Comparison of ENCODE assay signal across 8 cellular contexts in the genomic region with DNA sequence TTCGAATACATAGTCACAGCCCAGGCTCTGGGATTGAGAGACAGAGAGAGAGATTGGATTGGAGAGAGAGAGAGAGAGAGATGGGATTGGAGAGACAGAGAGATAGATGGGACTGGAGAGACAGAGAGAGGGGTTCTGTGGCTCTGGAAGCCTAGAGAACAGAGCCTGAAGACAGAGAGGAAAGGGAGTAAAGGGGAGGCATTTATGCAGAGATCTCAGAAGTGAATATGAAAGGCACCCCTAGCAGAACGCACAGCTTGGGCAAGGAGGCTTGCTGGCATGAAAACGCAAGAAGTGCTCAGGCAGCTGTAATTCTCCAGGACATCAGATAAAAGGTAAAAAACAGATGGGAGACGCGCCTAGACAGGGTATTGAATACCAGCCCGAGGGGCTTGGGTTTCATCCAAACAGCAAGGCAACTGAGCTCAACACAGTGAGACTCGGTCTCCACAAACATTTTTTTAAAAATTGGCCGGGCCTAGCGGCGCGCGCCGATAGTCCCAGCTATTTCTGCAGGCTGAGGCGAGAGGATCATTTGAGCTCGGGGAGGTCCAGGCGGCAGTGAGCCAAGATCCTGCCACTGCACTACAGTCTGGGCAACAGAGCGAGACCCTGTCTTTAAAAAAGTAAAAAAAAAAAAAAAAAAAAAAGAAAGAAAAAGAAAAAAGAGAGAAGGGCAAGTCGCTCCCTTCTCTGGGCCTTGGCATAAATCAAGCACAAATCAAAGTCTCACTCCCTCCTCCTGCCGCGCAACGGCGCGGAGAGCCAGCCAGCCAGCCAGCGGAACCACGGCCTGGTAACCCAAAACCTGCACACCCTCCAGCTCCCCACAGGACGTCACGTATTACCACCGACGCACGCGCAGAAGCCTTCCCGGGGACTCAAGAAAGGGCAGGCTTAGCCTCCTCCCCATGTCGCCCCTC. TPM values are rescaled to one million over a fixed set of nuclear protein-coding genes. Genes with fewer than 3 reads are reported as not detected.
DNase-seq lines count a peak whose midpoint lies in the region; ATAC-seq and TF ChIP-seq lines count a peak whose summit lies in the region.

No MANE protein-coding gene starts in this region.

- peak; percentile 6 for ATAC-seq in HG02763 (IDR thresholded peaks at IDR 0.05; ENCODE audit: unreplicated experiment)

- DNase-seq in NCI-H146 treated with DMSO at 0.1 percent for 48 hours (lab: John Stamatoyannopoulos, UW; ENCODE audit: unreplicated experiment), result peak; percentile 50
- DNase-seq in NCI-H146 (lab: John Stamatoyannopoulos, UW), result no peak
- peak; percentile 100 for DNase-seq in vagina (ENCODE audit: extremely low spot score in 2 of 2)
- DNase-seq in H4 (ENCODE audit: low spot score), result no peak

- H3K9me3 ChIP-seq in duodenal mucosa (ENCODE audit: control insufficient read depth in 1 of 2, low read length in 2 of 2) (no peaks in the 10 kb centered on the region), mucosa of rectum (ENCODE audit: control insufficient read depth in 2 of 2, low read length in 2 of 2) (no peaks in the 10 kb centered on the region), vagina (no peaks in the 10 kb centered on the region)

- TF ChIP-seq POLR2A in Raji (IDR thresholded peaks at IDR 0.05; ENCODE audit: insufficient read depth, low read depth, low read length), result peak; percentile 75; the same call in 1 of the 2 replicates
- peak in 1 of 2 donors; percentile 91 for TF ChIP-seq POLR2A in vagina (IDR thresholded peaks at IDR 0.05)

- H3K4me1 ChIP-seq in duodenal mucosa (ENCODE audit: control insufficient read depth in 1 of 2, insufficient read depth in 2 of 2, low read length in 2 of 2), result peaks cover 31 to 33% of the 10 kb centered on the region in 2 donors
- peaks cover 26 to 31% of the 10 kb centered on the region in 2 donors for H3K4me1 ChIP-seq in mucosa of rectum (ENCODE audit: control insufficient read depth in 2 of 2, insufficient read depth in 2 of 2, low read length in 2 of 2)
- H3K4me1 ChIP-seq in vagina, result peaks cover 50% of the 10 kb centered on the region

- peak overlapping the region; percentile 57 to 69 for H3K4me3 ChIP-seq in duodenal mucosa (ENCODE audit: low read depth in 1 of 2, low read length in 2 of 2)
- H3K4me3 ChIP-seq in mucosa of rectum (ENCODE audit: low read length in 2 of 2), result peak overlapping the region; percentile 73 to 78
- peak overlapping the region; percentile 58 to 87 for H3K4me3 ChIP-seq in vagina

- peak overlapping the region; percentile 21 to 68 for H3K9ac ChIP-seq in duodenal mucosa (ENCODE audit: low read depth in 1 of 2, low read length in 2 of 2)
- H3K9ac ChIP-seq in mucosa of rectum (ENCODE audit: low read depth in 1 of 2, low read length in 2 of 2), result peak overlapping the region; percentile 52 to 77

- peak in 1 of 3 experiments; percentile 13 for TF ChIP-seq CTCF in vagina (IDR thresholded peaks at IDR 0.05)

- H3K27ac ChIP-seq in duodenal mucosa (ENCODE audit: low read depth, low read length) (peak overlapping the region; percentile 26), mucosa of rectum (ENCODE audit: low read depth in 2 of 2, low read length in 2 of 2) (peak overlapping the region; percentile 75 to 99), vagina (peak overlapping the region; percentile 90)

- intact Hi-C loops in vagina (cut with DNase I), result loop anchor here (5.0 kb wide), 1 partner anchor 52 kb away; the partner anchor contains the start of gene ZNF616

- peaks cover 7 to 13% of the 10 kb centered on the region in 2 donors for H3K36me3 ChIP-seq in duodenal mucosa (ENCODE audit: control insufficient read depth in 1 of 2, insufficient read depth in 2 of 2, low read length in 2 of 2)
- H3K36me3 ChIP-seq in mucosa of rectum (ENCODE audit: control insufficient read depth in 2 of 2, insufficient read depth in 2 of 2, low read length in 2 of 2), result peaks cover 6 to 12% of the 10 kb centered on the region in 2 donors
- peaks cover 0 to 9% of the 10 kb centered on the region in 2 donors for H3K36me3 ChIP-seq in vagina

- H3K27me3 ChIP-seq in duodenal mucosa (ENCODE audit: control insufficient read depth in 1 of 2, insufficient read depth in 2 of 2, low read length in 2 of 2), result no peaks in the 10 kb centered on the region
- H3K27me3 ChIP-seq in mucosa of rectum (ENCODE audit: control insufficient read depth in 2 of 2, insufficient read depth in 2 of 2, low read length in 2 of 2), result no peaks in the 10 kb centered on the region
- no peaks in the 10 kb centered on the region for H3K27me3 ChIP-seq in vagina

RNA-seq across cellular contexts. Expression of gene PPP2R1A, which starts 0.8 kb away (rescaled TPM):
- 163 TPM for total RNA-seq in vagina
- 225 and 236 TPM in 2 replicates for total RNA-seq in H4 (2014; rRNA removed; shearing (Covaris generic))

RNA-seq across cellular contexts. Expression of gene ZNF836, which starts 17.7 kb away (rescaled TPM):
- total RNA-seq in vagina, result 3.9 TPM
- 3.4 and 8.4 TPM in 2 replicates for total RNA-seq in H4 (2014; rRNA removed; shearing (Covaris generic))

RNA-seq across cellular contexts. Expression of gene ZNF616, which starts 49.3 kb away (rescaled TPM):
- total RNA-seq in vagina, result 2.7 TPM
- total RNA-seq in H4 (2014; rRNA removed; shearing (Covaris generic)), result 12.4 and 14.0 TPM in 2 replicates

Comparison
In these comparisons a context has a peak if more than half of its experiments do, and no peak if none do; other contexts are left out.
1. DNase-seq: peak in NCI-H146 treated with DMSO at 0.1 percent for 48 hours (single experiment) and vagina (2 of 2); none in NCI-H146 (single experiment) and H4 (single experiment).
2. H3K27ac ChIP-seq: peak in every context shown above with its lines; median percentile 90 in vagina; 87 in mucosa of rectum; 26 in duodenal mucosa.
3. Peak in every context shown above with its lines, with median percentiles within 50 percentile points of each other: H3K4me3 ChIP-seq.